Comparison of ENCODE assay signal across 1 cellular context in the genomic region with DNA sequence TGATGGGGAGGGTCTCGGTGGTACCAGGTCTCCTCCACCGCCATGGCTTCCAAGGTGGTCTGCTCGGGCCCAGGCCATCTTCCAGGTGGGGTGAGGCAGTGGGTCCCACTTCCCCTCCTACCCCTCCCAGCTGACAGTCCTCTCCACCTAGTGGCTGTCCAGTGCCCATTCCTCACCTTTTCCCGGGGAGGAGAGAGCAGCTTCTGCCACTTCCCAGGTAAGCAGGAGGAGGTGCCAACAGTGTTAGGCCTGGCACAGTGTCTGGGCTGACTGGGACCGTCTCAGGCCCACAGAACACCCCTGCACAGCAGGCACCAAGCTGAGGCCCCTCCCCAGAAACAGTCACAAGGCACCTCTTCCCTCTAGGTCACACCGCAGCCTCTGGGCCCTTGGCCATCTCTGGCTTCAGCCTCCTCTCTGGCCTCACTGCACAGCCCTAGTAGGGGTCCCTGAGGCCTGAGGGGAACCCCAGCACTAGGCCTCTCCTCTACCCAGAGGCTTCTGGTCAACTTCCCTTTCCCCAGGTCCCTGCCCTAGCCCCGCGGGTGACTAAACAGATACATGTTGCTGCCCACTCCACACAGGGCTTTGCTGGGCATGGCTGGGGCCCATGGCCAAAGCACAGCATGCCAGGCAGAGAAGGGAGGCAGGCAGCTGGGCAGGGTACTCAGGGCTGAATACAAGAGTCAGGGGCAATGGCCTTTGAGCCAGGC.
TF ChIP-seq lines count a peak whose summit lies in the region.

No MANE protein-coding gene starts in this region.

TF ChIP-seq in GM12878, 131 proteins besides CTCF, POLR2A, EP300 and RAD21:
- TF ChIP-seq NFIC (IDR thresholded peaks at IDR 0.05; ENCODE audit: low read depth, low read length) = no peak
- no peak for TF ChIP-seq YBX1 (IDR thresholded peaks at IDR 0.05)
- TF ChIP-seq, protein P1, sequence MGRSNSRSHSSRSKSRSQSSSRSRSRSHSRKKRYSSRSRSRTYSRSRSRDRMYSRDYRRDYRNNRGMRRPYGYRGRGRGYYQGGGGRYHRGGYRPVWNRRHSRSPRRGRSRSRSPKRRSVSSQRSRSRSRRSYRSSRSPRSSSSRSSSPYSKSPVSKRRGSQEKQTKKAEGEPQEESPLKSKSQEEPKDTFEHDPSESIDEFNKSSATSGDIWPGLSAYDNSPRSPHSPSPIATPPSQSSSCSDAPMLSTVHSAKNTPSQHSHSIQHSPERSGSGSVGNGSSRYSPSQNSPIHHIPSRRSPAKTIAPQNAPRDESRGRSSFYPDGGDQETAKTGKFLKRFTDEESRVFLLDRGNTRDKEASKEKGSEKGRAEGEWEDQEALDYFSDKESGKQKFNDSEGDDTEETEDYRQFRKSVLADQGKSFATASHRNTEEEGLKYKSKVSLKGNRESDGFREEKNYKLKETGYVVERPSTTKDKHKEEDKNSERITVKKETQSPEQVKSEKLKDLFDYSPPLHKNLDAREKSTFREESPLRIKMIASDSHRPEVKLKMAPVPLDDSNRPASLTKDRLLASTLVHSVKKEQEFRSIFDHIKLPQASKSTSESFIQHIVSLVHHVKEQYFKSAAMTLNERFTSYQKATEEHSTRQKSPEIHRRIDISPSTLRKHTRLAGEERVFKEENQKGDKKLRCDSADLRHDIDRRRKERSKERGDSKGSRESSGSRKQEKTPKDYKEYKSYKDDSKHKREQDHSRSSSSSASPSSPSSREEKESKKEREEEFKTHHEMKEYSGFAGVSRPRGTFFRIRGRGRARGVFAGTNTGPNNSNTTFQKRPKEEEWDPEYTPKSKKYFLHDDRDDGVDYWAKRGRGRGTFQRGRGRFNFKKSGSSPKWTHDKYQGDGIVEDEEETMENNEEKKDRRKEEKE (IDR thresholded peaks at IDR 0.05) = no peak
- no peak for TF ChIP-seq IRF3 (IDR thresholded peaks at IDR 0.05)
- TF ChIP-seq TBL1XR1 (IDR thresholded peaks at IDR 0.05; ENCODE audit: low read depth, low read length) = no peak
- TF ChIP-seq ZNF274 (IDR thresholded peaks at IDR 0.05; ENCODE audit: insufficient read depth, insufficient read length) = no peak
- TF ChIP-seq, protein P2, sequence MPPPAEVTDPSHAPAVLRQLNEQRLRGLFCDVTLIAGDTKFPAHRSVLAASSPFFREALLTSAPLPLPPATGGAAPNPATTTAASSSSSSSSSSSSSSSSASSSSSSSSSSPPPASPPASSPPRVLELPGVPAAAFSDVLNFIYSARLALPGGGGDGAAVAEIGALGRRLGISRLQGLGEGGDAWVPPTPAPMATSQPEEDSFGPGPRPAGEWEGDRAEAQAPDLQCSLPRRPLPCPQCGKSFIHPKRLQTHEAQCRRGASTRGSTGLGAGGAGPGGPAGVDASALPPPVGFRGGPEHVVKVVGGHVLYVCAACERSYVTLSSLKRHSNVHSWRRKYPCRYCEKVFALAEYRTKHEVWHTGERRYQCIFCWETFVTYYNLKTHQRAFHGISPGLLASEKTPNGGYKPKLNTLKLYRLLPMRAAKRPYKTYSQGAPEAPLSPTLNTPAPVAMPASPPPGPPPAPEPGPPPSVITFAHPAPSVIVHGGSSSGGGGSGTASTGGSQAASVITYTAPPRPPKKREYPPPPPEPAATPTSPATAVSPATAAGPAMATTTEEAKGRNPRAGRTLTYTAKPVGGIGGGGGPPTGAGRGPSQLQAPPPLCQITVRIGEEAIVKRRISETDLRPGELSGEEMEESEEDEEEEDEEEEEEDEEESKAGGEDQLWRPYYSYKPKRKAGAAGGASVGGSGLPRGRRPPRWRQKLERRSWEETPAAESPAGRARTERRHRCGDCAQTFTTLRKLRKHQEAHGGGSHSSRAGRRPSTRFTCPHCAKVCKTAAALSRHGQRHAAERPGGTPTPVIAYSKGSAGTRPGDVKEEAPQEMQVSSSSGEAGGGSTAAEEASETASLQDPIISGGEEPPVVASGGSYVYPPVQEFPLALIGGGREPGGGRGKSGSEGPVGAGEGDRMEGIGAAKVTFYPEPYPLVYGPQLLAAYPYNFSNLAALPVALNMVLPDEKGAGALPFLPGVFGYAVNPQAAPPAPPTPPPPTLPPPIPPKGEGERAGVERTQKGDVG (CRISPR knock-in tag; IDR thresholded peaks at IDR 0.05) = no peak
- TF ChIP-seq CREB1 (IDR thresholded peaks at IDR 0.05; ENCODE audit: low read depth) = no peak
- TF ChIP-seq ZNF217 (IDR thresholded peaks at IDR 0.05) = no peak
- TF ChIP-seq LARP7 (IDR thresholded peaks at IDR 0.05) = no peak
- TF ChIP-seq, protein P3, sequence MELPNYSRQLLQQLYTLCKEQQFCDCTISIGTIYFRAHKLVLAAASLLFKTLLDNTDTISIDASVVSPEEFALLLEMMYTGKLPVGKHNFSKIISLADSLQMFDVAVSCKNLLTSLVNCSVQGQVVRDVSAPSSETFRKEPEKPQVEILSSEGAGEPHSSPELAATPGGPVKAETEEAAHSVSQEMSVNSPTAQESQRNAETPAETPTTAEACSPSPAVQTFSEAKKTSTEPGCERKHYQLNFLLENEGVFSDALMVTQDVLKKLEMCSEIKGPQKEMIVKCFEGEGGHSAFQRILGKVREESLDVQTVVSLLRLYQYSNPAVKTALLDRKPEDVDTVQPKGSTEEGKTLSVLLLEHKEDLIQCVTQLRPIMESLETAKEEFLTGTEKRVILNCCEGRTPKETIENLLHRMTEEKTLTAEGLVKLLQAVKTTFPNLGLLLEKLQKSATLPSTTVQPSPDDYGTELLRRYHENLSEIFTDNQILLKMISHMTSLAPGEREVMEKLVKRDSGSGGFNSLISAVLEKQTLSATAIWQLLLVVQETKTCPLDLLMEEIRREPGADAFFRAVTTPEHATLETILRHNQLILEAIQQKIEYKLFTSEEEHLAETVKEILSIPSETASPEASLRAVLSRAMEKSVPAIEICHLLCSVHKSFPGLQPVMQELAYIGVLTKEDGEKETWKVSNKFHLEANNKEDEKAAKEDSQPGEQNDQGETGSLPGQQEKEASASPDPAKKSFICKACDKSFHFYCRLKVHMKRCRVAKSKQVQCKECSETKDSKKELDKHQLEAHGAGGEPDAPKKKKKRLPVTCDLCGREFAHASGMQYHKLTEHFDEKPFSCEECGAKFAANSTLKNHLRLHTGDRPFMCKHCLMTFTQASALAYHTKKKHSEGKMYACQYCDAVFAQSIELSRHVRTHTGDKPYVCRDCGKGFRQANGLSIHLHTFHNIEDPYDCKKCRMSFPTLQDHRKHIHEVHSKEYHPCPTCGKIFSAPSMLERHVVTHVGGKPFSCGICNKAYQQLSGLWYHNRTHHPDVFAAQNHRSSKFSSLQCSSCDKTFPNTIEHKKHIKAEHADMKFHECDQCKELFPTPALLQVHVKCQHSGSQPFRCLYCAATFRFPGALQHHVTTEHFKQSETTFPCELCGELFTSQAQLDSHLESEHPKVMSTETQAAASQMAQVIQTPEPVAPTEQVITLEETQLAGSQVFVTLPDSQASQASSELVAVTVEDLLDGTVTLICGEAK (IDR thresholded peaks at IDR 0.05; ENCODE audit: borderline replicate concordance) = no peak
- TF ChIP-seq POLR2AphosphoS2 (IDR thresholded peaks at IDR 0.05; ENCODE audit: low read depth, low read length) = no peak
- no peak for TF ChIP-seq ZZZ3 (IDR thresholded peaks at IDR 0.05; ENCODE audit: control insufficient read depth, insufficient read length, low read depth)
- TF ChIP-seq SUPT20H (IDR thresholded peaks at IDR 0.05; ENCODE audit: borderline replicate concordance, control insufficient read depth, low read depth, low read length) = no peak
- no peak for TF ChIP-seq HDGF (IDR thresholded peaks at IDR 0.05)
- no peak for TF ChIP-seq CBFB (IDR thresholded peaks at IDR 0.05; ENCODE audit: low read depth)
